Comparison of ENCODE assay signal across 1 cellular context in the genomic region with DNA sequence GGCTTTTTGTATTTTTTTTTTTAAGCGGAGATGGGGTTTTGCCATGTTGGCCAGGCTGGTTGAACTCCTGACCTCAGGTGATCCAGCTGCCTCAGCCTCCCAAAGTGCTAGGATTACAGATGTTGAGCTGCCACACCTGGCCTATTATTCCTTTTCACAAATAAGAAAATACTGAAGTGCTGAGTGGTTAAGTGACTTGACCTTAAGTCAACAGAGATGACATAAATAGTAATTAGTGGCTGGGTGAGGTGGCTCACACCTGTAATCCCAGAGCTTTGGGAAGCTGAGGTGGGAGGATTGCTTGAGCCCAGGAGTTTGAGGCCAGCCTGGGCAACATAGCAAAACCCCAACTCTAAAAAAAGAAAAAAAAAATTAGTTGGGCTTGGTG. TPM values are rescaled to one million over a fixed set of nuclear protein-coding genes. Genes with fewer than 3 reads are reported as not detected.
"Had no signal": no experiment of that assay in that cellular context is flagged by ENCODE, and none has a peak within 500 bp of the region (broad histone marks: within the 10 kb centered on the region; RNA-seq: fewer than 3 reads in every experiment).

No MANE protein-coding gene starts in this region.

RNA-seq across cellular contexts. Expression of a gene that starts 3.4 kb away (rescaled TPM):
- total RNA-seq: ascending aorta had no signal
